ENCODE assay signal across 2 cellular contexts in the genomic region with DNA sequence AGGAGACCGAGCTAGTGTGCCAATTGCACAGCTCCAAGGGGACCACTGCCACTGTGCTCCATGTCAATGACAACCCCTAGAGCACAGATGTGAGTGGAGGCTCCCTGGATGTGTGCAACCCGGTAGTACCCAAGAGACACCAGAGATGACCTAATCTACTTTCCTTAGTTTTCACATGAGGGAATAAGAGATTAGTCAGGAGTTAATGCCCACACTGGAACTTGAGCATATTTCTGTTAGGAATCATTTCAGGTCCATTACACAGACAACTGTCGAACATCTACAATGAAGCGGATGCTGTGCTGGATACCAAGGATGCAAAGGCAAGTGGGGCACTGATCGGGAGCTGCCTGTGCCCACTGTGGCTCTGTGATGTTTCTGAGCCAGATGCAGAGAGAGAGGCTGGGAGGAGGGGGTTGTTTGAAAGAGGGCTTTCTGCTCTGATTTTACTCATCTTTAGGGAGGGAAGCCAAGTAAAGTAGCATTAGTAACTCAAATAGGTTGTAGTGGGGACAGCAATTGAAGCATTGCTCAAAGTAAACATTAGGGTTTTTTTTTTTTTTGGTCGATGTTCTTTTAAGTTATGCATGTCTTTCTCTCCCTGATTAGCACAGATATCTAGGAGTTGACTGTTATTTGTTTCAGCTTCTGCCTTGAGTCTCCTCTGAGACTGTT.
TF ChIP-seq lines count a peak whose summit lies in the region.

No MANE protein-coding gene starts in this region.

TF ChIP-seq in GM23338, 12 proteins besides CTCF, POLR2A, EP300 and RAD21 (continued from another document):
- TF ChIP-seq ETS1 (IDR thresholded peaks at IDR 0.05) (no peak), NANOG (IDR thresholded peaks at IDR 0.05; ENCODE audit: borderline replicate concordance) (no peak), EZH2 (IDR thresholded peaks at IDR 0.05; ENCODE audit: low read depth, unreplicated experiment) (no peak), EZH2phosphoT487 (IDR thresholded peaks at IDR 0.05; ENCODE audit: unreplicated experiment) (no peak), ZNF331 (CRISPR knock-in tag; IDR thresholded peaks at IDR 0.05; ENCODE audit: low read depth) (no peak)

TF ChIP-seq in SK-N-SH treated with all-trans-retinoic acid at 6 μM for 48 hours, 23 proteins besides CTCF, POLR2A, EP300 and RAD21 (continued from another document):
- TF ChIP-seq, protein P1, sequence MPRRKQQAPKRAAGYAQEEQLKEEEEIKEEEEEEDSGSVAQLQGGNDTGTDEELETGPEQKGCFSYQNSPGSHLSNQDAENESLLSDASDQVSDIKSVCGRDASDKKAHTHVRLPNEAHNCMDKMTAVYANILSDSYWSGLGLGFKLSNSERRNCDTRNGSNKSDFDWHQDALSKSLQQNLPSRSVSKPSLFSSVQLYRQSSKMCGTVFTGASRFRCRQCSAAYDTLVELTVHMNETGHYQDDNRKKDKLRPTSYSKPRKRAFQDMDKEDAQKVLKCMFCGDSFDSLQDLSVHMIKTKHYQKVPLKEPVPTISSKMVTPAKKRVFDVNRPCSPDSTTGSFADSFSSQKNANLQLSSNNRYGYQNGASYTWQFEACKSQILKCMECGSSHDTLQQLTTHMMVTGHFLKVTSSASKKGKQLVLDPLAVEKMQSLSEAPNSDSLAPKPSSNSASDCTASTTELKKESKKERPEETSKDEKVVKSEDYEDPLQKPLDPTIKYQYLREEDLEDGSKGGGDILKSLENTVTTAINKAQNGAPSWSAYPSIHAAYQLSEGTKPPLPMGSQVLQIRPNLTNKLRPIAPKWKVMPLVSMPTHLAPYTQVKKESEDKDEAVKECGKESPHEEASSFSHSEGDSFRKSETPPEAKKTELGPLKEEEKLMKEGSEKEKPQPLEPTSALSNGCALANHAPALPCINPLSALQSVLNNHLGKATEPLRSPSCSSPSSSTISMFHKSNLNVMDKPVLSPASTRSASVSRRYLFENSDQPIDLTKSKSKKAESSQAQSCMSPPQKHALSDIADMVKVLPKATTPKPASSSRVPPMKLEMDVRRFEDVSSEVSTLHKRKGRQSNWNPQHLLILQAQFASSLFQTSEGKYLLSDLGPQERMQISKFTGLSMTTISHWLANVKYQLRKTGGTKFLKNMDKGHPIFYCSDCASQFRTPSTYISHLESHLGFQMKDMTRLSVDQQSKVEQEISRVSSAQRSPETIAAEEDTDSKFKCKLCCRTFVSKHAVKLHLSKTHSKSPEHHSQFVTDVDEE (CRISPR knock-in tag; IDR thresholded peaks at IDR 0.05) = no peak
- TF ChIP-seq ZNF70 (CRISPR knock-in tag; IDR thresholded peaks at IDR 0.05) = no peak
- TF ChIP-seq ZNF8 (CRISPR knock-in tag; IDR thresholded peaks at IDR 0.05) = no peak
- TF ChIP-seq GLIS3 (CRISPR knock-in tag; IDR thresholded peaks at IDR 0.05) = no peak
- no peak for TF ChIP-seq POU6F1 (CRISPR knock-in tag; IDR thresholded peaks at IDR 0.05; ENCODE audit: borderline replicate concordance, low read depth)
- no peak for TF ChIP-seq ZFP30 (CRISPR knock-in tag; IDR thresholded peaks at IDR 0.05)
